Comparison of ENCODE assay signal across 13 cellular contexts in the genomic region with DNA sequence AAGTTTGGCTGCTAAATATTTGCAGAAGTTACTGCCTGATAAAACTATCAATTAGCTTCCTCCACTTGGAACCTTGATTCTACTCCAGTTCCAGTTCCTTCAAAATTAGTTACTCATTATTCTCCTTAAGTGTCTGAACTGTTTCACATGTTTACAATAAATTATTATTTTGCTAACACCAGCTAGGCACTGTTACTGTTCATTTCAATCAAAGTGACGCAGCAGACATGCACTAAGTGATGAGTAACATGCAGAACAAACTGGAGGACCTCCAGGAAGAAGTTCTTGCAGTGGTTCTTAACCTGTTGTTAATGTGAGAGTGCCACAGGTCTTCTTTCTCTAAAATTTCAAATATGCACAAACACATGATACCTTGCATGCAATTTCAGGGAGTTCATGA.
"Had no signal": no experiment of that assay in that cellular context is flagged by ENCODE, and none has a peak within 500 bp of the region (broad histone marks: within the 10 kb centered on the region; RNA-seq: fewer than 3 reads in every experiment).

No MANE protein-coding gene starts in this region.

- H3K4me3 Mint-ChIP-seq: activated naive CD8-positive, alpha-beta T cell treated with anti-CD3 and anti-CD28 coated beads for 36 hours; naive B cell; stimulated activated naive B cell treated with anti-CD40 and anti-IgM and Interleukin-4, amounts not matched to agents 10 μg/mL and 1 μg/mL and 100 μg/mL, for 72 hours had no signal

- H3K27me3 ChIP-seq: left lung, pancreas, thyroid gland had no signal

- H3K36me3 Mint-ChIP-seq: activated naive CD8-positive, alpha-beta T cell treated with anti-CD3 and anti-CD28 coated beads for 36 hours; naive B cell; stimulated activated naive B cell treated with anti-CD40 and anti-IgM and Interleukin-4, amounts not matched to agents 10 μg/mL and 1 μg/mL and 100 μg/mL, for 72 hours had no signal

- H3K27me3 Mint-ChIP-seq: activated naive CD8-positive, alpha-beta T cell treated with anti-CD3 and anti-CD28 coated beads for 36 hours; naive B cell; stimulated activated naive B cell treated with anti-CD40 and anti-IgM and Interleukin-4, amounts not matched to agents 10 μg/mL and 1 μg/mL and 100 μg/mL, for 72 hours had no signal

- H3K27ac Mint-ChIP-seq: activated naive CD8-positive, alpha-beta T cell treated with anti-CD3 and anti-CD28 coated beads for 36 hours; naive B cell; stimulated activated naive B cell treated with anti-CD40 and anti-IgM and Interleukin-4, amounts not matched to agents 10 μg/mL and 1 μg/mL and 100 μg/mL, for 72 hours had no signal

- DNase-seq: activated CD4-positive, alpha-beta T cell treated with anti-CD3 and anti-CD28 coated beads, Interleukin-2, amount 50 U/mL, for 1 hour; activated CD8-positive, alpha-beta memory T cell treated with anti-CD3 and anti-CD28 coated beads for 24 hours; activated naive CD8-positive, alpha-beta T cell treated with anti-CD3 and anti-CD28 coated beads for 36 hours; islet precursor cell; left lung; naive B cell; pancreas; retina; stimulated activated CD4-positive, alpha-beta T cell treated with anti-CD3 and anti-CD28 coated beads, Interleukin-2, amount 100 ng/mL, for 48 hours; stimulated activated naive B cell treated with anti-CD40 and anti-IgM and Interleukin-4, amounts not matched to agents 10 μg/mL and 1 μg/mL and 100 μg/mL, for 72 hours; thyroid gland had no signal

- H3K4me1 Mint-ChIP-seq: activated naive CD8-positive, alpha-beta T cell treated with anti-CD3 and anti-CD28 coated beads for 36 hours; naive B cell; stimulated activated naive B cell treated with anti-CD40 and anti-IgM and Interleukin-4, amounts not matched to agents 10 μg/mL and 1 μg/mL and 100 μg/mL, for 72 hours had no signal

- ATAC-seq: activated CD4-positive, CD25-positive, alpha-beta regulatory T cell treated with anti-CD3 and anti-CD28 coated beads, Interleukin-2, amount 50 U/mL, for 24 hours; left lung; pancreas; stimulated activated naive B cell treated with anti-CD40 and anti-IgM and Interleukin-4, amounts not matched to agents 10 μg/mL and 1 μg/mL and 100 μg/mL, for 72 hours had no signal

- FAIRE-seq: pancreas, urothelium cell line had no signal

- H3K36me3 ChIP-seq: left lung, pancreas, thyroid gland had no signal

- H3K27ac ChIP-seq: left lung, pancreas, thyroid gland had no signal

- H3K4me1 ChIP-seq: left lung, pancreas, thyroid gland had no signal

- H3K9me3 ChIP-seq: pancreas, thyroid gland had no signal

- H3K9me3 Mint-ChIP-seq: activated naive CD8-positive, alpha-beta T cell treated with anti-CD3 and anti-CD28 coated beads for 36 hours had no signal

- H3K4me3 ChIP-seq: left lung, pancreas, thyroid gland had no signal
